In the genomic region with DNA sequence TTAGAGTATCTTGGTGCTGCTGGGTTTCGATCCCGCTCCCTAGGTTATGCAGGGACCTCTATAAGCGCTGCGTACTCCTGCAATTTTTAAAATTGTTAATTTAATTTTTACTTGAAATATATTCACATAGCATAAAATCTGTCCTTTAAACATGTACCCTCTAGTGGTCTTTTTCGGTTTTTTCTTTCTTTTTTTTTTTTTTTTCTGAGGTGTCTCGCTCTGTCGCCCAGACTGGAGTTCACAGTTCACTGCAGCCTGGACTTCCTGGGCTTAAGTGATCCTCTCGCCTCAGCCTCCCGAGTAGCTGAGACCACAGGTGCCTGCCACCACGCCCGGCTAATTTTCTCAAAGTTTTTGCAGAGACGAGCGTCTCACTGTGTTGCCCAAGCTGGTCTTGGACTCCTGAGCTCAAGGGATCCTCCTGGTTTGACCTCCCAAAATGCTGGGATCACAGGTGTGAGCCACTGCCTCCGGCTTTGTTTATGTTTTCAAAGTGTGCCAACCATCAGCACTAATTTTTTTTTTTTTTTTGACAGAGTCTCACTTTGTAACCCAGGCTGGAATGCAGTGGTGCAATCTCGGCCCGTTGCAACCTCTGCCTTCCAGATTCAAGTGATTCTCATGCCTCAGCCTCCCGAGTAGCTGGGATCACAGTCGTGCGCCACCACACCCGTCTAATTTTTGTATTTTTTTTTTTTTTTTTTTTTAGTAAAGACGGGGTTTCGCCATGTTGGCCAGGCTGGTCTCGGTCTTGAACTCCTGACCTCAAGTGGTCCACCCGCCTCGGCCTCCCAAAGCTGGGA, we compare ENCODE assay signal across 1 cellular context.
TF ChIP-seq lines count a peak whose summit lies in the region.

No MANE protein-coding gene starts in this region.

TF ChIP-seq in IMR-90, 13 proteins besides CTCF, POLR2A, EP300 and RAD21 (continued from another document):
- TF ChIP-seq, protein P1, sequence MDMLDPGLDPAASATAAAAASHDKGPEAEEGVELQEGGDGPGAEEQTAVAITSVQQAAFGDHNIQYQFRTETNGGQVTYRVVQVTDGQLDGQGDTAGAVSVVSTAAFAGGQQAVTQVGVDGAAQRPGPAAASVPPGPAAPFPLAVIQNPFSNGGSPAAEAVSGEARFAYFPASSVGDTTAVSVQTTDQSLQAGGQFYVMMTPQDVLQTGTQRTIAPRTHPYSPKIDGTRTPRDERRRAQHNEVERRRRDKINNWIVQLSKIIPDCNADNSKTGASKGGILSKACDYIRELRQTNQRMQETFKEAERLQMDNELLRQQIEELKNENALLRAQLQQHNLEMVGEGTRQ (IDR thresholded peaks at IDR 0.05; ENCODE audit: low read depth, low read length) = no peak
- TF ChIP-seq MAFK (IDR thresholded peaks at IDR 0.05; ENCODE audit: low read depth, low read length) (no peak), RCOR1 (IDR thresholded peaks at IDR 0.05; ENCODE audit: insufficient replicate concordance, low read length) (no peak), RFX5 (IDR thresholded peaks at IDR 0.05; ENCODE audit: low read depth, low read length) (no peak), BHLHE40 (IDR thresholded peaks at IDR 0.05; ENCODE audit: low read depth, low read length) (no peak)
